Comparison of ENCODE assay signal across 37 cellular contexts in the genomic region with DNA sequence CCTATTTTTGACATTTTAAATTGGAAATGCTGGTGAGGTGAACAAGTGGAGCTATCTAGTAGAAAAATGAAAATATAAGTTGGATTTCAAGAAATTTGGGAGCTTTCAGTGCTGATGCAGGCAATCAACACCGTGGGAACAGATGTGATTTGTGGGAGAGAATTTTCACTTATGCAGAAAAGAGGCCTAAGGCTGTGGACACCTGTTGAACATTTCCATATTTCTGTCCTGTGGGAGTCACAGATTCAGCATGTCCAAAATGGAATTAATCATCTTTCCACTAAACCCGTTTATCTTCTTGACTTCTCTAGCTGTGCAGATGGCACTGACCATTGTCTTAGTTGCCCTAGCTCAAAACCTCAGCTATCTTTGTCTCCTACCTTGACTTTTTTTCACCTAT.
"Had no signal": no experiment of that assay in that cellular context is flagged by ENCODE, and none has a peak within 500 bp of the region (broad histone marks: within the 10 kb centered on the region; RNA-seq: fewer than 3 reads in every experiment).

No MANE protein-coding gene starts in this region.

- H3K36me3 ChIP-seq: adrenal gland, breast epithelium, cardiac muscle cell had no signal

- ATAC-seq: activated naive CD4-positive, alpha-beta T cell treated with anti-CD3 and anti-CD28 coated beads, Interleukin-2, amount 50 U/mL, for 72 hours; activated naive CD8-positive, alpha-beta T cell treated with anti-CD3 and anti-CD28 coated beads, Interleukin-2, amount 50 U/mL, for 24 hours; activated T-cell treated with anti-CD3 and anti-CD28 coated beads, Interleukin-2, amount 50 U/mL, for 4 hours; activated T-cell treated with anti-CD3 and anti-CD28 coated beads, Interleukin-2, amount 50 U/mL, for 72 hours; activated T-helper 17 cell treated with anti-CD3 and anti-CD28 coated beads, Interleukin-2, amount 50 U/mL, for 72 hours; body of pancreas had no signal

- H3K9me3 Mint-ChIP-seq: central memory CD8-positive, alpha-beta T cell had no signal

- H3K4me3 Mint-ChIP-seq: activated naive CD4-positive, alpha-beta T cell treated with anti-CD3 and anti-CD28 coated beads for 36 hours; activated naive CD4-positive, alpha-beta T cell treated with anti-CD3 and anti-CD28 coated beads, Interleukin-2, amount 10 ng/mL, durations not matched to agents 7 days and 5 days; activated naive CD4-positive, alpha-beta T cell treated with anti-CD3 and anti-CD28 coated beads, Interleukin-2, amount 50 U/mL, for 24 hours; activated naive CD8-positive, alpha-beta T cell; activated naive CD8-positive, alpha-beta T cell treated with anti-CD3 and anti-CD28 coated beads, Interleukin-2, amount 10 ng/mL, durations not matched to agents 7 days and 5 days; activated naive CD8-positive, alpha-beta T cell treated with anti-CD3 and anti-CD28 coated beads, Interleukin-2, amount 50 U/mL, for 24 hours; activated T-cell treated with anti-CD3 and anti-CD28 coated beads, Interleukin-2, amount 50 U/mL, for 24 hours; activated T-cell treated with anti-CD3 and anti-CD28 coated beads, Interleukin-2, amount 50 U/mL, for 4 hours; activated T-cell treated with anti-CD3 and anti-CD28 coated beads, Interleukin-2, amount 50 U/mL, for 72 hours; activated T-helper 1 cell treated with anti-CD3 and anti-CD28 coated beads, Interleukin-12 subunit alpha, Interleukin-12 subunit beta, Interleukin-2, Interleukin-4 antibody, amounts not matched to agents 30 ng/mL and 10 ng/mL and 1 ng/mL, durations not matched to agents 14 hours and 24 hours and 36 hours; activated T-helper 17 cell treated with anti-CD3 and anti-CD28 coated beads, Interleukin-2, amount 50 U/mL, for 72 hours; central memory CD8-positive, alpha-beta T cell had no signal

- H3K27ac ChIP-seq: adrenal gland, ascending aorta, body of pancreas, brain microvascular endothelial cell, breast epithelium, cardiac muscle cell had no signal

- H3K27ac Mint-ChIP-seq: activated naive CD4-positive, alpha-beta T cell treated with anti-CD3 and anti-CD28 coated beads for 36 hours; activated naive CD4-positive, alpha-beta T cell treated with anti-CD3 and anti-CD28 coated beads, Interleukin-2, amount 10 ng/mL, durations not matched to agents 7 days and 5 days; activated naive CD4-positive, alpha-beta T cell treated with anti-CD3 and anti-CD28 coated beads, Interleukin-2, amount 50 U/mL, for 24 hours; activated naive CD4-positive, alpha-beta T cell treated with anti-CD3 and anti-CD28 coated beads, Interleukin-2, amount 50 U/mL, for 72 hours; activated naive CD8-positive, alpha-beta T cell; activated naive CD8-positive, alpha-beta T cell treated with anti-CD3 and anti-CD28 coated beads, Interleukin-2, amount 10 ng/mL, durations not matched to agents 7 days and 5 days; activated naive CD8-positive, alpha-beta T cell treated with anti-CD3 and anti-CD28 coated beads, Interleukin-2, amount 50 U/mL, for 24 hours; activated T-cell treated with anti-CD3 and anti-CD28 coated beads, Interleukin-2, amount 50 U/mL, for 24 hours; activated T-cell treated with anti-CD3 and anti-CD28 coated beads, Interleukin-2, amount 50 U/mL, for 72 hours; activated T-helper 1 cell treated with anti-CD3 and anti-CD28 coated beads, Interleukin-12 subunit alpha, Interleukin-12 subunit beta, Interleukin-2, Interleukin-4 antibody, amounts not matched to agents 30 ng/mL and 10 ng/mL and 1 ng/mL, durations not matched to agents 14 hours and 24 hours and 36 hours; activated T-helper 17 cell treated with anti-CD3 and anti-CD28 coated beads, Interleukin-2, amount 50 U/mL, for 72 hours; activated T-helper 2 cell treated with anti-CD3 and anti-CD28 coated beads, Interferon-gamma antibody, Interleukin-2, Interleukin-4, amounts not matched to agents 10 μg/mL and 5 μg/mL and 100 μg/mL, durations not matched to agents 14 hours and 24 hours and 36 hours; brain had no signal

- H3K9me3 ChIP-seq: adrenal gland, ascending aorta, body of pancreas had no signal

- DNase-seq: activated effector memory CD4-positive, alpha-beta T cell treated with anti-CD3 and anti-CD28 coated beads, Interleukin-2, amount 50 U/mL, for 16 hours; activated effector memory CD4-positive, alpha-beta T cell treated with Interleukin-2 at 50 U/mL for 16 hours; activated gamma-delta T cell; activated gamma-delta T cell treated with Interleukin-2 at 50 U/mL for 16 hours; activated naive CD4-positive, alpha-beta T cell; activated naive CD4-positive, alpha-beta T cell treated with anti-CD3 and anti-CD28 coated beads for 36 hours; activated naive CD4-positive, alpha-beta T cell treated with anti-CD3 and anti-CD28 coated beads, Interleukin-2, amount 10 ng/mL, durations not matched to agents 7 days and 5 days; activated naive CD4-positive, alpha-beta T cell treated with anti-CD3 and anti-CD28 coated beads, Interleukin-2, amount 50 U/mL, for 16 hours; activated naive CD4-positive, alpha-beta T cell treated with Interleukin-2 at 50 U/mL for 16 hours; activated naive CD8-positive, alpha-beta T cell treated with anti-CD3 and anti-CD28 coated beads, Interleukin-2, amount 10 ng/mL, durations not matched to agents 7 days and 5 days; activated naive CD8-positive, alpha-beta T cell treated with anti-CD3 and anti-CD28 coated beads, Interleukin-2, amount 50 U/mL, for 24 hours; activated T-cell treated with anti-CD3 and anti-CD28 coated beads, Interleukin-2, amount 50 U/mL, for 1 hour; activated T-cell treated with anti-CD3 and anti-CD28 coated beads, Interleukin-2, amount 50 U/mL, for 24 hours; activated T-cell treated with anti-CD3 and anti-CD28 coated beads, Interleukin-2, amount 50 U/mL, for 4 hours; activated T-cell treated with anti-CD3 and anti-CD28 coated beads, Interleukin-2, amount 50 U/mL, for 48 hours; activated T-cell treated with anti-CD3 and anti-CD28 coated beads, Interleukin-2, amount 50 U/mL, for 72 hours; adrenal gland; amniotic stem cell; amygdala; anterior cingulate cortex; aorta; body of pancreas; brain microvascular endothelial cell; caudate nucleus; central memory CD4-positive, alpha-beta T cell; cerebellar nuclear complex had no signal

- H3K4me3 ChIP-seq: adrenal gland, ascending aorta, body of pancreas, breast epithelium, cardiac muscle cell had no signal
